8 cellular contexts compared by ENCODE assay signal in genomic region chr15:45401665-45402161, GRCh38. TPM values are rescaled to one million over a fixed set of nuclear protein-coding genes. Genes with fewer than 3 reads are reported as not detected.
A peak's percentile ranks its signal among the peaks of the same experiment; 100 is the strongest.
DNase-seq lines count a peak whose midpoint lies in the region; ATAC-seq, FAIRE-seq and TF ChIP-seq lines count a peak whose summit lies in the region.

No MANE protein-coding gene starts in this region.

- no peaks in the 10 kb centered on the region for H4K20me1 ChIP-seq in K562 (replicated peaks; ENCODE audit: control insufficient read depth, insufficient read depth, low read length)

- no peak for TF ChIP-seq RAD21 in K562 (CRISPR knock-in tag; conservative IDR thresholded peaks at IDR 0.05 in 1 of 2, IDR thresholded peaks at IDR 0.05 in 1 of 2)

- no peak for TF ChIP-seq CTCF in K562 (IDR thresholded peaks at IDR 0.05 in 2 of 3, conservative IDR thresholded peaks at IDR 0.05 in 1 of 3; ENCODE audit: insufficient read depth in 2 of 3, low read depth in 1 of 3, low read length in 3 of 3)
- TF ChIP-seq CTCF in lung (IDR thresholded peaks at IDR 0.05; ENCODE audit: control extremely low read depth, extremely low read depth): no peak

- BruUV-seq in K562 (replicated peaks; lab: Mats Ljungman, UMichigan): TSS peak; percentile 96

- CTCF ChIA-PET in K562 (lab: Yijun Ruan, JAX; ENCODE audit: low intra/inter-chr PET ratio): interaction anchor here (1.0 kb wide), 1 partner anchor 56 kb away, joined by 3 read pairs; no protein-coding TSS in a partner anchor

- no peaks in the 10 kb centered on the region for H3K9me3 ChIP-seq in K562 (replicated peaks; ENCODE audit: control insufficient read depth, insufficient read depth, low read depth, low read length)
- H3K9me3 ChIP-seq in lung (ENCODE audit: control insufficient read depth in 2 of 2, insufficient read depth in 1 of 2, low read length in 1 of 2): no peaks in the 10 kb centered on the region

- FAIRE-seq in K562 (lab: Jason Lieb, UNC): no peak
- FAIRE-seq in urothelium cell line (lab: Jason Lieb, UNC): no peak

- 1% methylated on average over 12 of the region's 12 CpGs for WGBS in K562 (ENCODE audit: insufficient coverage, low coverage, missing lambda C conversion rate)
- 2 to 3% methylated on average over 12 of the region's 12 CpGs for WGBS in lung, 2 donors
- WGBS in urinary bladder: 3% methylated on average over 12 of the region's 12 CpGs

- intact Hi-C loops in K562 (cut with micrococcal nuclease): loop anchor here (2.0 to 5.0 kb wide), 3 partner anchors 95 to 239 kb away; no protein-coding TSS in a partner anchor

- H3K27me3 ChIP-seq in K562 (ENCODE audit: control insufficient read depth in 2 of 2, insufficient read depth in 2 of 2, low read length in 2 of 2) (no peaks in the 10 kb centered on the region), lung (ENCODE audit: control insufficient read depth, insufficient read depth) (no peaks in the 10 kb centered on the region)

- H3K9me1 ChIP-seq in K562 (ENCODE audit: control insufficient read depth, insufficient read depth, low read length): no peaks in the 10 kb centered on the region

- peak overlapping the region; percentile 88 for H3K9ac ChIP-seq in K562 (ENCODE audit: insufficient read depth in 1 of 2, low read depth in 2 of 2, low read length in 2 of 2)

- POLR2A ChIA-PET in K562 (lab: Yijun Ruan, JAX): interaction anchor here (0.6 to 1.9 kb wide), 12 partner anchors 9 to 210 kb away, joined by 3 to 11 read pairs (median 3); partner anchors contain the start of gene BLOC1S6

- H3K36me3 ChIP-seq in K562 (ENCODE audit: control insufficient read depth, insufficient read depth, low read length): peaks cover 15% of the 10 kb centered on the region
- peaks cover 2 to 3% of the 10 kb centered on the region in 2 donors for H3K36me3 ChIP-seq in lung (ENCODE audit: control insufficient read depth in 2 of 2, insufficient read depth in 2 of 2, low read length in 2 of 2)
- no peaks in the 10 kb centered on the region for H3K36me3 ChIP-seq in urinary bladder (ENCODE audit: insufficient read depth)

- ATAC-seq in HG03432 (IDR thresholded peaks at IDR 0.05; ENCODE audit: unreplicated experiment) (peak; percentile 1), K562 (no peak), lung (ENCODE audit: insufficient read depth, low FRiP score) (no peak)

- peak overlapping the region; percentile 88 for H3K27ac ChIP-seq in K562 (ENCODE audit: extremely low read depth, low read depth, low read length)
- peak overlapping the region; percentile 90 to 93 for H3K27ac ChIP-seq in lung (ENCODE audit: low read depth in 1 of 2, low read length in 1 of 2)
- H3K27ac ChIP-seq in urinary bladder (ENCODE audit: low read depth): peak overlapping the region; percentile 2

- no peak for TF ChIP-seq POLR2A in K562 (conservative IDR thresholded peaks at IDR 0.05)

- DNase-seq in NCI-H1105 treated with DMSO at 0.1 percent for 48 hours (lab: John Stamatoyannopoulos, UW): peak; percentile 40
- no peak for DNase-seq in NCI-H1105 (lab: John Stamatoyannopoulos, UW)
- DNase-seq in K562 (ENCODE audit: extremely low read depth in 1 of 4, low spot score in 3 of 4): peak in 1 of 4 experiments; percentile 9
- no peak for DNase-seq in lung (ENCODE audit: low spot score)
- DNase-seq in urothelium cell line (ENCODE audit: low spot score): no peak
- no peak for DNase-seq in stimulated activated CD4-positive, alpha-beta T cell treated with anti-CD3 and anti-CD28 coated beads, Interleukin-2, amount 100 ng/mL, for 24 hours

- H3K79me2 ChIP-seq in K562 (ENCODE audit: control insufficient read depth, insufficient read depth, low read length): peaks cover 47% of the 10 kb centered on the region

- H3K4me2 ChIP-seq in K562 (ENCODE audit: insufficient read depth, low read length): peak overlapping the region; percentile 87

- H2AFZ ChIP-seq in K562 (ENCODE audit: low read depth, low read length): peak overlapping the region; percentile 98

- TF ChIP-seq EP300 in K562 (IDR thresholded peaks at IDR 0.05; ENCODE audit: low read length): no peak

- peaks cover 11 to 12% of the 10 kb centered on the region in 2 experiments; a peak in 2 of 5 replicates for H3K4me1 ChIP-seq in K562 (replicated peaks in 1 of 2; ENCODE audit: control insufficient read depth in 2 of 2, insufficient read depth in 2 of 2, low read length in 2 of 2)
- peaks cover 4 to 7% of the 10 kb centered on the region in 2 donors for H3K4me1 ChIP-seq in lung (ENCODE audit: control insufficient read depth in 2 of 2, insufficient read depth in 2 of 2, low read length in 2 of 2)
- no peaks in the 10 kb centered on the region for H3K4me1 ChIP-seq in urinary bladder (ENCODE audit: insufficient read depth)

- peak overlapping the region; percentile 94 for H3K4me3 ChIP-seq in K562
- peak overlapping the region; percentile 53 for H3K4me3 ChIP-seq in lung
- peak overlapping the region; percentile 95 for H3K4me3 ChIP-seq in urinary bladder (ENCODE audit: low read depth, low read length)

- in situ Hi-C loops in K562 (cut with MboI): no loop called here

TF ChIP-seq in K562, 482 proteins besides CTCF, POLR2A, EP300 and RAD21 (continues in another document):
- TF ChIP-seq ATF7 (IDR thresholded peaks at IDR 0.05): no peak
- TF ChIP-seq TAF7 (tag; IDR thresholded peaks at IDR 0.05): 0 out of 2 replicates have a peak, but pooled peaks have one; percentile 17
- no peak for TF ChIP-seq ZNF232 (CRISPR knock-in tag; IDR thresholded peaks at IDR 0.05)
- no peak for TF ChIP-seq TAL1 (IDR thresholded peaks at IDR 0.05)
- no peak for TF ChIP-seq NEUROD1 (IDR thresholded peaks at IDR 0.05; ENCODE audit: borderline replicate concordance, low read depth, low read length, partially characterized antibody)
- no peak for TF ChIP-seq IRF9 (tag; IDR thresholded peaks at IDR 0.05)
- TF ChIP-seq BRD9 (IDR thresholded peaks at IDR 0.05; ENCODE audit: low read depth, partially characterized antibody): peak; percentile 36
- 0 out of 4 replicates have a peak, but pooled peaks of 1 of the 2 experiments have one; percentile 22 for TF ChIP-seq NONO (IDR thresholded peaks at IDR 0.05; ENCODE audit: low read depth in 2 of 2, low read length in 1 of 2)
- no peak for TF ChIP-seq STAG1 (CRISPR knock-in tag; IDR thresholded peaks at IDR 0.05; ENCODE audit: borderline replicate concordance)
- peak; percentile 83 for TF ChIP-seq POLR2H (tag; IDR thresholded peaks at IDR 0.05; ENCODE audit: low read depth)
- TF ChIP-seq ZNF830 (CRISPR knock-in tag; IDR thresholded peaks at IDR 0.05): 0 out of 2 replicates have a peak, but pooled peaks have one; percentile 66
- TF ChIP-seq PML (IDR thresholded peaks at IDR 0.05; ENCODE audit: low read length): peak; percentile 73; the same call in 1 of the 2 replicates
- TF ChIP-seq MNT (conservative IDR thresholded peaks at IDR 0.05): 0 out of 4 replicates have a peak, but pooled peaks of 1 of the 2 experiments have one; percentile 1
- no peak for TF ChIP-seq NCOA6 (IDR thresholded peaks at IDR 0.05)
- TF ChIP-seq TCF7L2 (IDR thresholded peaks at IDR 0.05; ENCODE audit: low read depth, low read length): no peak
- TF ChIP-seq ZNF124 (CRISPR knock-in tag; IDR thresholded peaks at IDR 0.05): no peak
- TF ChIP-seq PHF8 (IDR thresholded peaks at IDR 0.05; ENCODE audit: borderline replicate concordance, low read length): peak; percentile 81
- TF ChIP-seq MCM3 (IDR thresholded peaks at IDR 0.05): no peak
- 0 out of 2 replicates have a peak, but pooled peaks have one; percentile 19 for TF ChIP-seq ELF2 (CRISPR knock-in tag; IDR thresholded peaks at IDR 0.05)

RNA-seq across cellular contexts. Expression of gene GATM, which starts 23.4 kb away (rescaled TPM):
- total RNA-seq in K562 (2011; cell fraction: chromatin; rRNA removed; ENCODE audit: low replicate concordance): 0.93 and 1.3 TPM in 2 replicates
- 1.2 and 2.1 TPM in 2 replicates for total RNA-seq in K562 (2011; cell fraction: nucleolus; rRNA removed)
- total RNA-seq in K562 (2011; cell fraction: nucleoplasm; rRNA removed): 1.6 and 2.5 TPM in 2 replicates
- total RNA-seq in K562 (2014; rRNA removed) (0.20 and 0.95 TPM in 2 replicates), K562 (2014; rRNA removed; fragmentation: Illumina TruSeq; extraction: Trizol) (1.1 TPM in 2 replicates), K562 (2015; rRNA removed; fragmentation: Illumina TruSeq; extraction: Trizol) (0.79 and 0.80 TPM in 2 replicates), K562 (2021) (0.58 and 0.89 TPM in 2 replicates), lung (10 to 100 TPM in 1 of 2 donors, 1 to 10 TPM in 1; 6.3 to 12.2 TPM), urinary bladder (83.8 TPM)
- polyA plus RNA-seq in K562 (2011; rRNA removed) (0.65 and 0.81 TPM in 2 replicates), K562 (2014; fragmentation: Illumina TruSeq; extraction: Trizol) (0.26 and 0.45 TPM in 2 replicates), K562 (2014; fragmentation: Nextera tagmentation; extraction: Ambion mirVana) (under 1 TPM; 0.25 to 0.45 TPM), K562 (2014; rRNA removed) (0.11 and 1.3 TPM in 2 replicates), lung (1 to 10 TPM; 2.5 to 2.8 TPM), urinary bladder (21.8 TPM)
- 0.19 and 0.63 TPM in 2 replicates for polyA plus RNA-seq in K562 (2011; cell fraction: cytosol; rRNA removed)
- polyA plus RNA-seq in K562 (2011; cell fraction: nucleus; rRNA removed): 0.81 and 1.2 TPM in 2 replicates
- 0.44 and 0.48 TPM in 2 replicates for polyA plus RNA-seq in K562 (2012)
- 0.77 and 0.78 TPM in 2 replicates for polyA minus RNA-seq in K562 (2011; rRNA and poly(A)+ RNA removed)
- polyA minus RNA-seq in K562 (2011; cell fraction: cytosol; rRNA and poly(A)+ RNA removed): not detected in 2 replicates
- polyA minus RNA-seq in K562 (2011; cell fraction: nucleus; rRNA and poly(A)+ RNA removed): 1.3 and 3.4 TPM in 2 replicates

Comparison
In these comparisons a context has a peak if more than half of its experiments do, and no peak if none do; other contexts are left out.
1. H3K27ac ChIP-seq: peak in every context shown above with its lines; median percentile 92 in lung; 88 in K562; 2 in urinary bladder.